In the genomic region with DNA sequence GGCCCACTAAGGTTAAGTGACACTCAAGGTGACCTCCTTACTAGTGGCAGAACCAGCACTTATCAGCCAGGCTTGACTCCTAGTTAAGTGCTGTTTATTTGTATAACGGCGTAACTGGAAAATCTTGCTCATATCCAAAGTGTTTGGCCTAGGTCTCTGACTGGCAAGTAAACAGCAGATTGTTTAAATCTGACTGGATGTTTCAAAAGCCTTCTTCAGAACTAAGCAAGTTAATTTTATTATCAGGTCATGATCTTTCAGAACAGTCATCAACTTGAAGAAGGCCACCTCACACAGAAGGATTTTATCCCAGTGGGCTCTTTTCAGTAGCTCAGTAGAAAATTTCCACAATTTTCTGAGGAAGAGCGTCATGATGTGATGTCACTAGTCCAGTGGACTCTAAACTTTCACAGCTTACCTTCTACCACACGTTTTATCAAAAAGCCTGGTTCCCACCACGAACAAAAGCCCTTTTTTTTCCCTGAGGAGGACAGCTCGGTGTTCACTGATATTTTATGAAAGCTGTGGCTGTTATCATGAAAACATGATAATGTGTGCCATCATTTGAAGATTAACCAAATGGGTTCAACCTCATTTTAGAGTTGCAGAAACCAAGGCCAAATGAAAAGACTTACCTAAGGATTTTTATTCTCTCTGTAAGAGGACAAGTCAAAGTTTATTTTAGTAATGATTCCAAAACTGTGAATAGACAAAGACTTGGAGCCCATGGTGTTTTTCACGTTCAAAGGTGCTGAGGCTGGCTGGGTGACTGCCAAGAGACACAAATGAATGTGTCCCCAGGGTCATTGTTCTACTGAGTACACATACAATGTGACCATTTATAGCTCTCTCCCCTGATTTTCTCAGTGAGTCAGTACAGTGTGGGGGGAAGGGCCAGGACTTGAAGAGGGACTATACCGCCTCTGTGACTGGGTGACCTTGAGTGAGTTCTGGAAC, we compare ENCODE assay signal across 8 cellular contexts. TPM values are rescaled to one million over a fixed set of nuclear protein-coding genes. Genes with fewer than 3 reads are reported as not detected.
DNase-seq lines count a peak whose midpoint lies in the region; ATAC-seq, FAIRE-seq and TF ChIP-seq lines count a peak whose summit lies in the region.

No MANE protein-coding gene starts in this region.

- TF ChIP-seq CTCF in endothelial cell of umbilical vein (IDR thresholded peaks at IDR 0.05; ENCODE audit: extremely low read depth in 1 of 2, insufficient read depth in 1 of 2, low read depth in 1 of 2, low read length in 2 of 2) (no peak), nephron (IDR thresholded peaks at IDR 0.05; ENCODE audit: unreplicated experiment in 3 of 3) (no peak)
- TF ChIP-seq CTCF in CD4-positive, alpha-beta T cell (IDR thresholded peaks at IDR 0.05): no peak

- H3K27me3 Mint-ChIP-seq in nephron (ENCODE audit: low read depth): no peaks in the 10 kb centered on the region
- peaks cover 10% of the 10 kb centered on the region for H3K27me3 Mint-ChIP-seq in CD4-positive, alpha-beta T cell

- no peaks in the 10 kb centered on the region for H4K20me1 ChIP-seq in endothelial cell of umbilical vein (replicated peaks; ENCODE audit: control insufficient read depth, extremely low read depth, insufficient read depth, low read length)

- no peaks in the 10 kb centered on the region for H3K79me2 ChIP-seq in endothelial cell of umbilical vein (ENCODE audit: control insufficient read depth, insufficient read depth, low read length)

- peak overlapping the region; percentile 90 for H3K27ac ChIP-seq in endothelial cell of umbilical vein (ENCODE audit: insufficient read depth, low read depth, low read length)
- H3K27ac ChIP-seq in CD4-positive, alpha-beta T cell (ENCODE audit: low read depth, low read length): no peak overlapping the region

- CTCF ChIA-PET in endothelial cell of umbilical vein (lab: Charles Lee): interaction anchor here (0.6 to 1.5 kb wide), 7 partner anchors 10 to 207 kb away, joined by 3 to 17 read pairs (median 3); a partner anchor contains a TSS
- CTCF ChIA-PET in CD4-positive, alpha-beta T cell (lab: Charles Lee): no interaction called here

- FAIRE-seq in endothelial cell of umbilical vein (lab: Jason Lieb, UNC): peak; percentile 95

- H2AFZ ChIP-seq in endothelial cell of umbilical vein (ENCODE audit: low read depth, low read length): peak overlapping the region; percentile 47

- in situ Hi-C loops in Caki2 (cut with HindIII; ENCODE audit: low pct_unique_long_range_greater_than_20kb, low sequenced_read_pairs): no loop called here
- in situ Hi-C loops in ACHN (cut with HindIII; ENCODE audit: low pct_ligation_motif_present, low pct_unique_long_range_greater_than_20kb, low sequenced_read_pairs): no loop called here

- no peaks in the 10 kb centered on the region for H3K36me3 ChIP-seq in endothelial cell of umbilical vein (ENCODE audit: control insufficient read depth in 2 of 2, extremely low read depth in 1 of 2, insufficient read depth in 2 of 2, low read length in 2 of 2)

- POLR2A ChIA-PET in endothelial cell of umbilical vein (lab: Charles Lee): interaction anchor here (1.5 kb wide), 1 partner anchor 9 kb away, joined by 5 read pairs; a partner anchor contains a TSS
- POLR2A ChIA-PET in CD4-positive, alpha-beta T cell (lab: Charles Lee): no interaction called here

- intact Hi-C loops in endothelial cell of umbilical vein (cut with micrococcal nuclease): loop anchor here (1.0 to 2.0 kb wide), 6 partner anchors 8 to 206 kb away; no protein-coding TSS in a partner anchor
- intact Hi-C loops in CD4-positive, alpha-beta T cell (cut with DNase I, micrococcal nuclease): no loop called here

- H3K4me3 Mint-ChIP-seq in nephron: no peak overlapping the region
- no peak overlapping the region for H3K4me3 Mint-ChIP-seq in CD4-positive, alpha-beta T cell

- no peaks in the 10 kb centered on the region for H3K36me3 Mint-ChIP-seq in nephron (ENCODE audit: low read depth)
- no peaks in the 10 kb centered on the region for H3K36me3 Mint-ChIP-seq in CD4-positive, alpha-beta T cell (ENCODE audit: low read depth)

- TSS peak; percentile 93 for BruUV-seq in endothelial cell of umbilical vein (replicated peaks; lab: Mats Ljungman, UMichigan)

- ATAC-seq in HG03025 (IDR thresholded peaks at IDR 0.05; ENCODE audit: low FRiP score, unreplicated experiment): no peak
- ATAC-seq in CD4-positive, alpha-beta T cell (ENCODE audit: poor library complexity): no peak

- DNase-seq in Caki2 (ENCODE audit: low read depth) (peak; percentile 95), NCI-H2227 treated with DMSO at 0.1 percent for 48 hours (lab: John Stamatoyannopoulos, UW) (peak; percentile 24), endothelial cell of umbilical vein (ENCODE audit: low read depth, low spot score) (peak; percentile 97), ACHN (no peak)
- no peak for DNase-seq in activated CD4-positive, alpha-beta T cell treated with anti-CD3 and anti-CD28 coated beads, Interleukin-2, amount 50 U/mL, for 48 hours
- DNase-seq in CD4-positive, alpha-beta T cell: no peak

- H3K4me1 ChIP-seq in endothelial cell of umbilical vein (ENCODE audit: control insufficient read depth, extremely low read depth, insufficient read depth, low read length): peaks cover 36% of the 10 kb centered on the region

- H3K4me3 ChIP-seq in endothelial cell of umbilical vein (replicated peaks in 1 of 3; ENCODE audit: insufficient read depth in 1 of 3, low read depth in 1 of 3, low read length in 3 of 3): no peak overlapping the region

- no peak for TF ChIP-seq POLR2A in endothelial cell of umbilical vein (IDR thresholded peaks at IDR 0.05; ENCODE audit: low read depth, low read length)

- dilution Hi-C loops in endothelial cell of umbilical vein (cut with MboI; ENCODE audit: extremely low pct_ligation_motif_present, low sequenced_read_pairs): loop anchor here (25.0 kb wide), 1 partner anchor 206 kb away; no protein-coding TSS in a partner anchor

- H3K9me1 ChIP-seq in endothelial cell of umbilical vein (replicated peaks; ENCODE audit: control insufficient read depth, extremely low read depth, insufficient read depth, low read length): no peaks in the 10 kb centered on the region

- peak overlapping the region; percentile 71 for H3K9ac ChIP-seq in endothelial cell of umbilical vein (replicated peaks; ENCODE audit: extremely low read depth, insufficient read depth, low read length)

- H3K4me2 ChIP-seq in endothelial cell of umbilical vein (ENCODE audit: insufficient read depth, low read length): peak overlapping the region; percentile 27

- H3K27me3 ChIP-seq in endothelial cell of umbilical vein (ENCODE audit: control insufficient read depth in 2 of 2, insufficient read depth in 2 of 2, low read length in 2 of 2): no peaks in the 10 kb centered on the region
- H3K27me3 ChIP-seq in CD4-positive, alpha-beta T cell (ENCODE audit: control insufficient read depth, insufficient read depth, low read length): no peaks in the 10 kb centered on the region

- peak overlapping the region in 2 of 3 experiments; percentile 17 to 58 for H3K27ac Mint-ChIP-seq in nephron
- no peak overlapping the region for H3K27ac Mint-ChIP-seq in CD4-positive, alpha-beta T cell

- no peaks in the 10 kb centered on the region for H3K9me3 ChIP-seq in endothelial cell of umbilical vein (replicated peaks; ENCODE audit: control insufficient read depth, insufficient read depth, low read length)
- H3K9me3 ChIP-seq in CD4-positive, alpha-beta T cell (ENCODE audit: control insufficient read depth, low read length): no peaks in the 10 kb centered on the region

- no peaks in the 10 kb centered on the region for H3K4me1 Mint-ChIP-seq in nephron
- no peaks in the 10 kb centered on the region for H3K4me1 Mint-ChIP-seq in CD4-positive, alpha-beta T cell (ENCODE audit: low read depth)

- no peaks in the 10 kb centered on the region for H3K9me3 Mint-ChIP-seq in nephron
- no peaks in the 10 kb centered on the region for H3K9me3 Mint-ChIP-seq in CD4-positive, alpha-beta T cell

TF ChIP-seq in endothelial cell of umbilical vein, 7 proteins besides CTCF, POLR2A, EP300 and RAD21:
- TF ChIP-seq EZH2 (IDR thresholded peaks at IDR 0.05; ENCODE audit: borderline replicate concordance, low read depth, low read length, severe bottlenecking) (no peak), MYC (IDR thresholded peaks at IDR 0.05; ENCODE audit: low read depth, low read length) (no peak), FOS (IDR thresholded peaks at IDR 0.05; ENCODE audit: borderline replicate concordance, insufficient read depth, low read length) (peak; percentile 74), POLR2AphosphoS5 (IDR thresholded peaks at IDR 0.05; ENCODE audit: insufficient read depth, low read depth, low read length) (peak; percentile 75), JUN (IDR thresholded peaks at IDR 0.05; ENCODE audit: borderline replicate concordance, insufficient read depth, insufficient read length, low read depth) (peak; percentile 68), GATA2 (IDR thresholded peaks at IDR 0.05; ENCODE audit: insufficient read depth, insufficient read length, low read depth, low read length) (peak; percentile 20)
- TF ChIP-seq, protein P1, sequence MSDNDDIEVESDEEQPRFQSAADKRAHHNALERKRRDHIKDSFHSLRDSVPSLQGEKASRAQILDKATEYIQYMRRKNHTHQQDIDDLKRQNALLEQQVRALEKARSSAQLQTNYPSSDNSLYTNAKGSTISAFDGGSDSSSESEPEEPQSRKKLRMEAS (IDR thresholded peaks at IDR 0.05; ENCODE audit: insufficient read depth, insufficient read length): no peak

RNA-seq across cellular contexts. Expression of a gene that starts 9.1 kb away (rescaled TPM):
- total RNA-seq in Caki2 (2014; rRNA removed; shearing (Covaris generic); ENCODE audit: low replicate concordance): 8.5 and 26.8 TPM in 2 replicates
- total RNA-seq in endothelial cell of umbilical vein: 51.0 and 68.9 TPM in 2 replicates
- polyA plus RNA-seq in endothelial cell of umbilical vein: 30.4 and 30.9 TPM in 2 replicates
- polyA plus RNA-seq in endothelial cell of umbilical vein (2011; cell fraction: cytosol; rRNA removed): 11.2 and 13.2 TPM in 2 replicates
- polyA plus RNA-seq in endothelial cell of umbilical vein (2011; cell fraction: nucleus; rRNA removed): 121 and 134 TPM in 2 replicates
- 17.7 and 26.2 TPM in 2 replicates for polyA plus RNA-seq in endothelial cell of umbilical vein (2012)
- polyA minus RNA-seq in endothelial cell of umbilical vein: 102 and 106 TPM in 2 replicates
- polyA minus RNA-seq in endothelial cell of umbilical vein (2011; cell fraction: cytosol; rRNA and poly(A)+ RNA removed): not detected
- 283 and 309 TPM in 2 replicates for polyA minus RNA-seq in endothelial cell of umbilical vein (2011; cell fraction: nucleus; rRNA and poly(A)+ RNA removed)
- under 1 TPM in 1 of 2 experiments, not detected in 1; 0.84 TPM for total RNA-seq in CD4-positive, alpha-beta T cell

Comparison
In these comparisons a context has a peak if more than half of its experiments do, and no peak if none do; other contexts are left out.
1. DNase-seq: peak in Caki2 (single experiment), NCI-H2227 treated with DMSO at 0.1 percent for 48 hours (single experiment) and endothelial cell of umbilical vein (single experiment); none in activated CD4-positive, alpha-beta T cell treated with anti-CD3 and anti-CD28 coated beads, Interleukin-2, amount 50 U/mL, for 48 hours (0 of 2), CD4-positive, alpha-beta T cell (0 of 10) and ACHN (single experiment).